9 cellular contexts compared by ENCODE assay signal in the genomic region with DNA sequence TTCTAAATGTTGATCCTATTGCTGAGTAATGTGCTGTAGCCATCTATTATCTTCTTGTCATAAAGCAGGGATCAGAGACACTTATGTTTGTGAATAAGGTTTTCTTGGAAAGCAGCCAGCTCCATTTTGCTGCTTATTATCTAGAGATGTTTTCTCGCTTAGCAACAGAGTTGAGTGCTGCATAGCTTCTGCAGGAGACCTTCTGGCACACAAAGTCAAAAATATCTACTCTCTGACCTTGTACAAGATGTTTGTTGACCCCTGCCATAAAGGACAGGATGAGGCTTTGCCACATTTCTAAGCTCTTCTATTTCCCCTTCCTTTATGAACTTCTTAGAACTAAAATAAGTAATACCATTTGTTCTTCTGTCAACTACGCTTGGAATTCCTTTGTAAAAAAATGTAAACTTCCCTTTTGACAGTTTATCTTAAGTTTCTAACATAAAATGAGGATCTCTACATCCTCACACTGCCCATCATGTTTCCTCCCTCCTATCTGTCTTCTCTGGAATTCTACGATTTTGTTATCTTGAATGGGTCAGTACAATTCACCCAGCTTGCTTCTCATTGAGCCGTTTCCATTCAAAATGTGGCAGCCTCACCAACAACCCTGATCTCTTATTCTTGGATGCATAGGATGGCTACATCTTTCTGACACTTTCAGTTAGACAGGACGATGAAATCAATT.
DNase-seq lines count a peak whose midpoint lies in the region; ATAC-seq, FAIRE-seq and TF ChIP-seq lines count a peak whose summit lies in the region.
"Had no signal": no experiment of that assay in that cellular context is flagged by ENCODE, and none has a peak within 500 bp of the region (broad histone marks: within the 10 kb centered on the region; RNA-seq: fewer than 3 reads in every experiment).

No MANE protein-coding gene starts in this region.

- H3K4me2 ChIP-seq in K562 (ENCODE audit: insufficient read depth, low read length), result no peak overlapping the region

- H3K4me3 ChIP-seq in K562 (no peak overlapping the region), left lung (no peak overlapping the region), stomach (no peak overlapping the region)

- no peak overlapping the region for H3K27ac ChIP-seq in K562 (ENCODE audit: extremely low read depth, low read depth, low read length)
- H3K27ac ChIP-seq in left lung, result peak overlapping the region in 1 of 2 donors; percentile 14
- no peak overlapping the region for H3K27ac ChIP-seq in stomach

- H4K20me1 ChIP-seq in K562 (replicated peaks; ENCODE audit: control insufficient read depth, insufficient read depth, low read length), result no peaks in the 10 kb centered on the region

- TF ChIP-seq EP300 in K562 (IDR thresholded peaks at IDR 0.05; ENCODE audit: low read length), result no peak
- no peak for TF ChIP-seq EP300 in stomach (IDR thresholded peaks at IDR 0.05)

- in situ Hi-C loops in K562 (cut with MboI), result no loop called here

- FAIRE-seq in K562 (lab: Jason Lieb, UNC), result no peak

- DNase-seq in EH (ENCODE audit: low read depth), result peak; percentile 67
- DNase-seq in NCI-H2081 treated with DMSO at 0.1 percent for 48 hours (lab: John Stamatoyannopoulos, UW), result peak; percentile 64
- DNase-seq in K562 (ENCODE audit: extremely low read depth in 1 of 4, low spot score in 3 of 4), result peak in 3 of 4 experiments; percentile 5 to 49 (median 7)
- DNase-seq in left lung, result no peak
- DNase-seq in stomach, result no peak
- no peak for DNase-seq in stimulated activated effector memory CD8-positive, alpha-beta T cell treated with anti-CD3 and anti-CD28 coated beads, Interleukin-12 subunit alpha, Interleukin-12 subunit beta, amount 100 ng/mL, for 72 hours (ENCODE audit: low spot score in 2 of 2)
- DNase-seq: activated gamma-delta T cell treated with Interleukin-2 at 50 U/mL for 16 hours had no signal

- H3K27me3 ChIP-seq in K562 (ENCODE audit: control insufficient read depth in 2 of 2, insufficient read depth in 2 of 2, low read length in 2 of 2), result no peaks in the 10 kb centered on the region
- H3K27me3 ChIP-seq in left lung, result no peaks in the 10 kb centered on the region
- no peaks in the 10 kb centered on the region for H3K27me3 ChIP-seq in stomach

- BruUV-seq in K562 (replicated peaks; lab: Mats Ljungman, UMichigan), result no TSS peak

- no peaks in the 10 kb centered on the region for H3K4me1 Mint-ChIP-seq in stimulated activated effector memory CD8-positive, alpha-beta T cell treated with anti-CD3 and anti-CD28 coated beads, Interleukin-12 subunit alpha, Interleukin-12 subunit beta, amount 100 ng/mL, for 72 hours

- H3K36me3 Mint-ChIP-seq in stimulated activated effector memory CD8-positive, alpha-beta T cell treated with anti-CD3 and anti-CD28 coated beads, Interleukin-12 subunit alpha, Interleukin-12 subunit beta, amount 100 ng/mL, for 72 hours, result no peaks in the 10 kb centered on the region

- no peaks in the 10 kb centered on the region for H3K79me2 ChIP-seq in K562 (ENCODE audit: control insufficient read depth, insufficient read depth, low read length)

- H3K4me1 ChIP-seq in K562 (replicated peaks in 1 of 2; ENCODE audit: control insufficient read depth in 2 of 2, insufficient read depth in 2 of 2, low read length in 2 of 2), result no peaks in the 10 kb centered on the region
- H3K4me1 ChIP-seq in left lung, result no peaks in the 10 kb centered on the region
- H3K4me1 ChIP-seq in stomach, result peaks cover 0 to 9% (median 0%) of the 10 kb centered on the region in 4 donors

- peaks cover 21% of the 10 kb centered on the region for H3K9me3 Mint-ChIP-seq in stimulated activated effector memory CD8-positive, alpha-beta T cell treated with anti-CD3 and anti-CD28 coated beads, Interleukin-12 subunit alpha, Interleukin-12 subunit beta, amount 100 ng/mL, for 72 hours

- intact Hi-C loops in K562 (cut with micrococcal nuclease) (no loop called here), left lung (cut with DNase I) (no loop called here), stomach (cut with DNase I; ENCODE audit: low total_unique reads) (no loop called here)

- WGBS in K562 (ENCODE audit: insufficient coverage, low coverage, missing lambda C conversion rate), result 2% methylated on average over 5 of the region's 5 CpGs
- WGBS in stomach, 5 donors, result 34 to 50% (median 38%) methylated on average over 5 of the region's 5 CpGs

- H3K9me3 ChIP-seq in K562 (replicated peaks; ENCODE audit: control insufficient read depth, insufficient read depth, low read depth, low read length) (0 out of 2 replicates have a peak, but pooled peaks cover 1% of the 10 kb centered on the region), left lung (no peaks in the 10 kb centered on the region), stomach (peaks cover 0 to 3% (median 0%) of the 10 kb centered on the region in 4 donors)

- TF ChIP-seq POLR2A in K562 (conservative IDR thresholded peaks at IDR 0.05) (no peak), stomach (IDR thresholded peaks at IDR 0.05) (no peak)

- H2AFZ ChIP-seq in K562 (ENCODE audit: low read depth, low read length), result no peak overlapping the region

- H3K27ac Mint-ChIP-seq in stimulated activated effector memory CD8-positive, alpha-beta T cell treated with anti-CD3 and anti-CD28 coated beads, Interleukin-12 subunit alpha, Interleukin-12 subunit beta, amount 100 ng/mL, for 72 hours, result no peak overlapping the region

- H3K9me1 ChIP-seq in K562 (ENCODE audit: control insufficient read depth, insufficient read depth, low read length), result no peaks in the 10 kb centered on the region

- H3K9ac ChIP-seq in K562 (ENCODE audit: insufficient read depth in 1 of 2, low read depth in 2 of 2, low read length in 2 of 2), result no peak overlapping the region

- TF ChIP-seq CTCF in K562 (IDR thresholded peaks at IDR 0.05 in 2 of 3, conservative IDR thresholded peaks at IDR 0.05 in 1 of 3; ENCODE audit: insufficient read depth in 2 of 3, low read depth in 1 of 3, low read length in 3 of 3) (no peak), left lung (IDR thresholded peaks at IDR 0.05) (no peak), stomach (IDR thresholded peaks at IDR 0.05) (no peak)

- no peak overlapping the region for H3K4me3 Mint-ChIP-seq in stimulated activated effector memory CD8-positive, alpha-beta T cell treated with anti-CD3 and anti-CD28 coated beads, Interleukin-12 subunit alpha, Interleukin-12 subunit beta, amount 100 ng/mL, for 72 hours

- CTCF ChIA-PET in K562 (lab: Yijun Ruan, JAX; ENCODE audit: low intra/inter-chr PET ratio), result no interaction called here

- ATAC-seq in K562 (no peak), left lung (peak; percentile 73), HG03442 (IDR thresholded peaks at IDR 0.05; ENCODE audit: unreplicated experiment) (no peak), GM21390 (IDR thresholded peaks at IDR 0.05; ENCODE audit: unreplicated experiment) (no peak)
- ATAC-seq in stimulated activated effector memory CD8-positive, alpha-beta T cell treated with anti-CD3 and anti-CD28 coated beads, Interleukin-12 subunit alpha, Interleukin-12 subunit beta, amount 100 ng/mL, for 72 hours, result no peak

- POLR2A ChIA-PET in K562 (lab: Yijun Ruan, JAX), result no interaction called here

- no peak for TF ChIP-seq RAD21 in K562 (CRISPR knock-in tag; conservative IDR thresholded peaks at IDR 0.05 in 1 of 2, IDR thresholded peaks at IDR 0.05 in 1 of 2)

- H3K36me3 ChIP-seq in K562 (ENCODE audit: control insufficient read depth, insufficient read depth, low read length) (no peaks in the 10 kb centered on the region), left lung (no peaks in the 10 kb centered on the region), stomach (no peaks in the 10 kb centered on the region)

TF ChIP-seq in K562, 482 proteins besides CTCF, POLR2A, EP300 and RAD21 (continues in another document):
- TF ChIP-seq ZNF561 (CRISPR knock-in tag; conservative IDR thresholded peaks at IDR 0.05) (no peak), CBX1 (IDR thresholded peaks at IDR 0.05; ENCODE audit: low read depth) (no peak), RBM34 (IDR thresholded peaks at IDR 0.05; ENCODE audit: borderline replicate concordance, insufficient read depth, low read length) (no peak), ERF (CRISPR knock-in tag; IDR thresholded peaks at IDR 0.05) (no peak), ARID1B (IDR thresholded peaks at IDR 0.05) (no peak), NFIC (IDR thresholded peaks at IDR 0.05) (peak; percentile 36; the same call in 1 of the 2 replicates), SP2 (IDR thresholded peaks at IDR 0.05; ENCODE audit: extremely low read depth, low read depth, low read length, poor library complexity, severe bottlenecking) (no peak), ZC3H4 (CRISPR knock-in tag; IDR thresholded peaks at IDR 0.05; ENCODE audit: borderline replicate concordance) (no peak), ZNF134 (CRISPR knock-in tag; conservative IDR thresholded peaks at IDR 0.05) (no peak), CHCHD3 (CRISPR knock-in tag; IDR thresholded peaks at IDR 0.05) (no peak), SP1 (CRISPR knock-in tag; IDR thresholded peaks at IDR 0.05) (no peak), ZNF766 (CRISPR knock-in tag; conservative IDR thresholded peaks at IDR 0.05) (no peak), NFE2L1 (tag; IDR thresholded peaks at IDR 0.05; ENCODE audit: borderline replicate concordance, low read depth) (no peak), XRCC5 (IDR thresholded peaks at IDR 0.05; ENCODE audit: low read depth, low read length) (no peak), MEIS2 (IDR thresholded peaks at IDR 0.05; ENCODE audit: partially characterized antibody) (peak; percentile 39), NCOR1 (IDR thresholded peaks at IDR 0.05) (no peak), MYBL2 (IDR thresholded peaks at IDR 0.05; ENCODE audit: low read depth) (no peak), MYBL2 (CRISPR knock-in tag; IDR thresholded peaks at IDR 0.05; ENCODE audit: borderline replicate concordance) (no peak)
- TF ChIP-seq, protein P1, sequence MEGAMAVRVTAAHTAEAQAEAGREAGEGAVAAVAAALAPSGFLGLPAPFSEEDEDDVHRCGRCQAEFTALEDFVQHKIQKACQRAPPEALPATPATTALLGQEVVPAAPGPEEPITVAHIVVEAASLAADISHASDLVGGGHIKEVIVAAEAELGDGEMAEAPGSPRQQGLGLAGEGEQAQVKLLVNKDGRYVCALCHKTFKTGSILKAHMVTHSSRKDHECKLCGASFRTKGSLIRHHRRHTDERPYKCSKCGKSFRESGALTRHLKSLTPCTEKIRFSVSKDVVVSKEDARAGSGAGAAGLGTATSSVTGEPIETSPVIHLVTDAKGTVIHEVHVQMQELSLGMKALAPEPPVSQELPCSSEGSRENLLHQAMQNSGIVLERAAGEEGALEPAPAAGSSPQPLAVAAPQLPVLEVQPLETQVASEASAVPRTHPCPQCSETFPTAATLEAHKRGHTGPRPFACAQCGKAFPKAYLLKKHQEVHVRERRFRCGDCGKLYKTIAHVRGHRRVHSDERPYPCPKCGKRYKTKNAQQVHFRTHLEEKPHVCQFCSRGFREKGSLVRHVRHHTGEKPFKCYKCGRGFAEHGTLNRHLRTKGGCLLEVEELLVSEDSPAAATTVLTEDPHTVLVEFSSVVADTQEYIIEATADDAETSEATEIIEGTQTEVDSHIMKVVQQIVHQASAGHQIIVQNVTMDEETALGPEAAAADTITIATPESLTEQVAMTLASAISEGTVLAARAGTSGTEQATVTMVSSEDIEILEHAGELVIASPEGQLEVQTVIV (CRISPR knock-in tag; IDR thresholded peaks at IDR 0.05; ENCODE audit: borderline replicate concordance), result no peak

Comparison
In these comparisons a context has a peak if more than half of its experiments do, and no peak if none do; other contexts are left out.
1. DNase-seq: peak in EH (single experiment), NCI-H2081 treated with DMSO at 0.1 percent for 48 hours (single experiment) and K562 (3 of 4); none in left lung (0 of 2), stomach (single experiment) and stimulated activated effector memory CD8-positive, alpha-beta T cell treated with anti-CD3 and anti-CD28 coated beads, Interleukin-12 subunit alpha, Interleukin-12 subunit beta, amount 100 ng/mL, for 72 hours (0 of 2).